ENCODE assay signal across 8 cellular contexts in genomic region chr11:90912631-90913030, GRCh38.
"Had no signal": no experiment of that assay in that cellular context is flagged by ENCODE, and none has a peak within 500 bp of the region (broad histone marks: within the 10 kb centered on the region; RNA-seq: fewer than 3 reads in every experiment).

No MANE protein-coding gene starts in this region.

- H3K4me1 Mint-ChIP-seq: GM23338, H9 had no signal

- H3K27ac ChIP-seq: GM23248 had no signal

- H2AFZ ChIP-seq: GM23248, GM23338 had no signal

- H3K9ac ChIP-seq: GM23248 had no signal

- H3K9me3 ChIP-seq: HAP-1 had no signal

- H3K4me1 ChIP-seq: HAP-1 had no signal

- H3K27ac Mint-ChIP-seq: GM23338, H9, HFFc6 had no signal

- H3K36me3 ChIP-seq: HAP-1 had no signal

- H3K9me3 Mint-ChIP-seq: GM23338, H9 had no signal

- H3K4me3 Mint-ChIP-seq: GM23338, H9, HFFc6 had no signal

- H3K4me3 ChIP-seq: GM23248, GM23338, HAP-1 had no signal

- H3K4me2 ChIP-seq: GM23338 had no signal

- DNase-seq: GM23248, GOT3, H7, H9, HCEC 1CT, HFFc6 had no signal
